Comparison of ENCODE assay signal across 24 cellular contexts in the genomic region with DNA sequence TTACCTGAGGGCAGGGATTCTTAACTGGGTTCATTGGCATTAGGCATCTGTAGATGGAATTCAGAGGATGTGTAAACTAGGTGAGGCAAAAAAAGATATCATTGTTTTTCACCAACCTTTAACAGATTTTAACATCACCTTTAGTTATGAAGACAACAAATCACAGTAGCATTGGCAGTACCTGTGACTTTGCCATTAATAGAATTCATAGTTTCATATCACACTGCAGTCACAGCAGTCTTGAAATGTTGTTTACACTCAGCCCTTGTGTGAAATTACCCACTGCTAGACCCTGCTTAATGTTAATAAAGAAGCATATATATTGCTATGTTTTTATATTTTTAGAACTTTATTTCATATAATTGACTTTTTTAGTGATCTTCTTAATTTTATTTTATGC. TPM values are rescaled to one million over a fixed set of nuclear protein-coding genes. Genes with fewer than 3 reads are reported as not detected.
A peak's percentile ranks its signal among the peaks of the same experiment; 100 is the strongest.
DNase-seq lines count a peak whose midpoint lies in the region; ATAC-seq, FAIRE-seq and TF ChIP-seq lines count a peak whose summit lies in the region.
"Had no signal": no experiment of that assay in that cellular context is flagged by ENCODE, and none has a peak within 500 bp of the region (broad histone marks: within the 10 kb centered on the region; RNA-seq: fewer than 3 reads in every experiment).

No MANE protein-coding gene starts in this region.

- peaks cover 55% of the 10 kb centered on the region for H3K4me1 ChIP-seq in HUES48 (ENCODE audit: control insufficient read depth, insufficient read depth, low read length)
- H3K4me1 ChIP-seq in duodenal mucosa (ENCODE audit: control insufficient read depth in 1 of 2, insufficient read depth in 2 of 2, low read length in 2 of 2): peaks cover 43 to 57% of the 10 kb centered on the region in 2 donors

- no peaks in the 10 kb centered on the region for H3K9me3 ChIP-seq in CD4-positive, alpha-beta T cell (ENCODE audit: control insufficient read depth, low read length)
- H3K9me3 ChIP-seq in HUES48 (ENCODE audit: control insufficient read depth, insufficient read depth, low read length): no peaks in the 10 kb centered on the region
- H3K9me3 ChIP-seq in duodenal mucosa (ENCODE audit: control insufficient read depth in 1 of 2, low read length in 2 of 2): no peaks in the 10 kb centered on the region
- no peaks in the 10 kb centered on the region for H3K9me3 ChIP-seq in T-helper 17 cell (ENCODE audit: control insufficient read depth, low read length, poor library complexity, severe bottlenecking)
- H3K9me3 ChIP-seq: upper lobe of left lung had no signal

- H3K36me3 ChIP-seq in HUES48 (ENCODE audit: control insufficient read depth, insufficient read depth, low read length): peaks cover 6% of the 10 kb centered on the region
- peaks cover 2% of the 10 kb centered on the region in 2 donors for H3K36me3 ChIP-seq in duodenal mucosa (ENCODE audit: control insufficient read depth in 1 of 2, insufficient read depth in 2 of 2, low read length in 2 of 2)
- H3K36me3 ChIP-seq: upper lobe of left lung had no signal

- H3K27ac Mint-ChIP-seq in CD4-positive, alpha-beta T cell: no peak overlapping the region
- H3K27ac Mint-ChIP-seq in mesothelial cell of epicardium: peak overlapping the region; percentile 95
- H3K27ac Mint-ChIP-seq in T-helper 17 cell: no peak overlapping the region
- H3K27ac Mint-ChIP-seq: activated naive CD4-positive, alpha-beta T cell treated with anti-CD3 and anti-CD28 coated beads, Interleukin-2, amount 10 ng/mL, durations not matched to agents 7 days and 5 days; stimulated activated effector memory CD8-positive, alpha-beta T cell treated with anti-CD3 and anti-CD28 coated beads, Interleukin-12 subunit alpha, Interleukin-12 subunit beta, amount 100 ng/mL, for 72 hours had no signal

- intact Hi-C loops in CD4-positive, alpha-beta T cell (cut with DNase I, micrococcal nuclease): no loop called here

- no peak for ATAC-seq in CD4-positive, alpha-beta T cell (ENCODE audit: poor library complexity)
- ATAC-seq in GM21360 (IDR thresholded peaks at IDR 0.05; ENCODE audit: unreplicated experiment): no peak
- ATAC-seq in T-helper 17 cell: no peak
- ATAC-seq: stimulated activated effector memory CD8-positive, alpha-beta T cell treated with anti-CD3 and anti-CD28 coated beads, Interleukin-12 subunit alpha, Interleukin-12 subunit beta, amount 100 ng/mL, for 72 hours had no signal

- no peaks in the 10 kb centered on the region for H3K9me3 Mint-ChIP-seq in CD4-positive, alpha-beta T cell
- H3K9me3 Mint-ChIP-seq in mesothelial cell of epicardium: no peaks in the 10 kb centered on the region
- H3K9me3 Mint-ChIP-seq: activated naive CD4-positive, alpha-beta T cell treated with anti-CD3 and anti-CD28 coated beads, Interleukin-2, amount 10 ng/mL, durations not matched to agents 7 days and 5 days; stimulated activated effector memory CD8-positive, alpha-beta T cell treated with anti-CD3 and anti-CD28 coated beads, Interleukin-12 subunit alpha, Interleukin-12 subunit beta, amount 100 ng/mL, for 72 hours had no signal

- H3K4me3 ChIP-seq in HUES48 (ENCODE audit: low read depth, low read length) (peak overlapping the region; percentile 93), duodenal mucosa (ENCODE audit: low read depth in 1 of 2, low read length in 2 of 2) (peak overlapping the region; percentile 73 to 89)
- H3K4me3 ChIP-seq: upper lobe of left lung had no signal

- no peaks in the 10 kb centered on the region for H3K36me3 Mint-ChIP-seq in CD4-positive, alpha-beta T cell (ENCODE audit: low read depth)
- no peaks in the 10 kb centered on the region for H3K36me3 Mint-ChIP-seq in mesothelial cell of epicardium
- no peaks in the 10 kb centered on the region for H3K36me3 Mint-ChIP-seq in T-helper 17 cell (ENCODE audit: low read depth)
- H3K36me3 Mint-ChIP-seq: activated naive CD4-positive, alpha-beta T cell treated with anti-CD3 and anti-CD28 coated beads, Interleukin-2, amount 10 ng/mL, durations not matched to agents 7 days and 5 days; CD14-positive monocyte; stimulated activated effector memory CD8-positive, alpha-beta T cell treated with anti-CD3 and anti-CD28 coated beads, Interleukin-12 subunit alpha, Interleukin-12 subunit beta, amount 100 ng/mL, for 72 hours had no signal

- no peak overlapping the region for H3K27ac ChIP-seq in CD4-positive, alpha-beta T cell (ENCODE audit: low read depth, low read length)
- H3K27ac ChIP-seq in HUES48 (ENCODE audit: low read depth, low read length) (peak overlapping the region; percentile 99), duodenal mucosa (ENCODE audit: low read depth, low read length) (peak overlapping the region; percentile 22)
- H3K27ac ChIP-seq: dorsolateral prefrontal cortex, upper lobe of left lung had no signal

- no peak for DNase-seq in CD4-positive, alpha-beta T cell
- DNase-seq in mesothelial cell of epicardium (ENCODE audit: low spot score in 2 of 2, unreplicated experiment in 2 of 2): no peak
- no peak for DNase-seq in RCC 7860 (ENCODE audit: low spot score)
- DNase-seq in T-helper 17 cell: no peak
- no peak for DNase-seq in NCI-H2171 (lab: John Stamatoyannopoulos, UW)
- DNase-seq: activated CD4-positive, alpha-beta T cell treated with anti-CD3 and anti-CD28 coated beads for 48 hours; activated naive CD4-positive, alpha-beta T cell treated with anti-CD3 and anti-CD28 coated beads, Interleukin-2, amount 10 ng/mL, durations not matched to agents 7 days and 5 days; activated T-cell treated with anti-CD3 and anti-CD28 coated beads for 4 hours; dorsolateral prefrontal cortex; hippocampal formation; Kasumi-1; NCI-H1436 treated with DMSO at 0.1 percent for 48 hours; NCI-H226; NK-92 treated with Interleukin-12 subunit alpha and Interleukin-12 subunit beta, amount 100 ng/mL, for 24 hours; SIG-M5; T-helper 9 cell; upper lobe of left lung had no signal

- no peak for TF ChIP-seq CTCF in CD4-positive, alpha-beta T cell (IDR thresholded peaks at IDR 0.05)
- TF ChIP-seq CTCF in mesothelial cell of epicardium (IDR thresholded peaks at IDR 0.05; ENCODE audit: unreplicated experiment): no peak

- peaks cover 18% of the 10 kb centered on the region for H3K27me3 Mint-ChIP-seq in CD4-positive, alpha-beta T cell
- H3K27me3 Mint-ChIP-seq in mesothelial cell of epicardium (ENCODE audit: low read depth): no peaks in the 10 kb centered on the region
- H3K27me3 Mint-ChIP-seq in T-helper 17 cell: peaks cover 3% of the 10 kb centered on the region

- no peak for FAIRE-seq in RCC 7860 (lab: Jason Lieb, UNC)
- FAIRE-seq: A204.1 had no signal

- H3K4me1 Mint-ChIP-seq in CD4-positive, alpha-beta T cell (ENCODE audit: low read depth): peaks cover 41% of the 10 kb centered on the region
- peaks cover 65% of the 10 kb centered on the region for H3K4me1 Mint-ChIP-seq in mesothelial cell of epicardium
- peaks cover 28% of the 10 kb centered on the region for H3K4me1 Mint-ChIP-seq in T-helper 17 cell

- H3K27me3 ChIP-seq in CD4-positive, alpha-beta T cell (ENCODE audit: control insufficient read depth, insufficient read depth, low read length): peaks cover 7% of the 10 kb centered on the region
- H3K27me3 ChIP-seq in HUES48 (ENCODE audit: control insufficient read depth, insufficient read depth, low read length) (0 out of 2 replicates have a peak, but pooled peaks cover 5% of the 10 kb centered on the region), duodenal mucosa (ENCODE audit: control insufficient read depth in 1 of 2, insufficient read depth in 2 of 2, low read length in 2 of 2) (no peaks in the 10 kb centered on the region)

- H3K9ac ChIP-seq in HUES48 (ENCODE audit: low read depth, low read length): no peak overlapping the region
- peak overlapping the region; percentile 77 to 92 for H3K9ac ChIP-seq in duodenal mucosa (ENCODE audit: low read depth in 1 of 2, low read length in 2 of 2)

- CTCF ChIA-PET in CD4-positive, alpha-beta T cell (lab: Charles Lee): no interaction called here

- H3K4me3 Mint-ChIP-seq in CD4-positive, alpha-beta T cell: peak overlapping the region; percentile 30
- H3K4me3 Mint-ChIP-seq in mesothelial cell of epicardium (peak overlapping the region; percentile 94), T-helper 17 cell (no peak overlapping the region)
- H3K4me3 Mint-ChIP-seq: activated naive CD4-positive, alpha-beta T cell treated with anti-CD3 and anti-CD28 coated beads, Interleukin-2, amount 10 ng/mL, durations not matched to agents 7 days and 5 days; stimulated activated effector memory CD8-positive, alpha-beta T cell treated with anti-CD3 and anti-CD28 coated beads, Interleukin-12 subunit alpha, Interleukin-12 subunit beta, amount 100 ng/mL, for 72 hours had no signal

- POLR2A ChIA-PET in CD4-positive, alpha-beta T cell (lab: Charles Lee): interaction anchor here (0.9 kb wide), 1 partner anchor 17 kb away, joined by 3 read pairs; no protein-coding TSS in a partner anchor

RNA-seq across cellular contexts. Expression of a gene that starts 1.7 kb away (rescaled TPM):
- total RNA-seq in CD4-positive, alpha-beta T cell: under 1 TPM in 1 of 2 experiments, not detected in 1; 0.22 TPM
- total RNA-seq in mesothelial cell of epicardium (34.6 to 36.6 TPM (median 35.7 TPM) in 3 replicates), T-helper 17 cell (under 1 TPM; 0.25 to 0.39 TPM)

RNA-seq across cellular contexts. Expression of a gene that starts 20.2 kb away (rescaled TPM):
- total RNA-seq in CD4-positive, alpha-beta T cell: 1 to 10 TPM; 2.7 to 3.3 TPM
- total RNA-seq in mesothelial cell of epicardium (0.25 TPM in 1 of 3 replicates, not detected in the others), T-helper 17 cell (10 to 100 TPM; 10.9 to 18.3 TPM)
- total RNA-seq: Daoy had no signal

Comparison
In these comparisons a context has a peak if more than half of its experiments do, and no peak if none do; other contexts are left out.
1. RNA of a gene that starts 1.7 kb away (total RNA-seq): 34.6 to 36.6 TPM in mesothelial cell of epicardium; 0.25 to 0.39 TPM in T-helper 17 cell and 0.22 TPM in CD4-positive, alpha-beta T cell; every median in the first group is over 10 times any median in the second.